Comparison of ENCODE assay signal across 1 cellular context in the genomic region with DNA sequence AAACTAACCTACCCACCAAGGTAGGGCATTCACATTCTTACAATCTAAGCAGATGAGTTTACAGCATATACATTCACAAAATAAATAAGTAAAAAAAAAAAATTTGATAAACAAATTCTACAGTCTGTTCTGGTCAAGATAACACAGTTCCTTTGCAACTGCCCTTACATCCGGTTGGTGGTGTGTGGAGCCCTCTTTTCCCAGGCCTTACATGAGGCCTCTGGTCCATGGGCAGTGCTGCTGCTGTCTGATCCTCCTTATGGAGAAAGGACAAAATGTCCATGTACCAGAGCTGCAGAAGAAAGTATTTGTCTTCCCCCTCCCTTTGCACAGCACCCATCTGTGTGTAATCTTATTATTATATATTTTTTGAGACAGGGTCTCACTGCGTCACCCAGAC.
TF ChIP-seq lines count a peak whose summit lies in the region.

No MANE protein-coding gene starts in this region.

TF ChIP-seq in K562, 482 proteins besides CTCF, POLR2A, EP300 and RAD21 (continued from another document):
- TF ChIP-seq, protein P1, sequence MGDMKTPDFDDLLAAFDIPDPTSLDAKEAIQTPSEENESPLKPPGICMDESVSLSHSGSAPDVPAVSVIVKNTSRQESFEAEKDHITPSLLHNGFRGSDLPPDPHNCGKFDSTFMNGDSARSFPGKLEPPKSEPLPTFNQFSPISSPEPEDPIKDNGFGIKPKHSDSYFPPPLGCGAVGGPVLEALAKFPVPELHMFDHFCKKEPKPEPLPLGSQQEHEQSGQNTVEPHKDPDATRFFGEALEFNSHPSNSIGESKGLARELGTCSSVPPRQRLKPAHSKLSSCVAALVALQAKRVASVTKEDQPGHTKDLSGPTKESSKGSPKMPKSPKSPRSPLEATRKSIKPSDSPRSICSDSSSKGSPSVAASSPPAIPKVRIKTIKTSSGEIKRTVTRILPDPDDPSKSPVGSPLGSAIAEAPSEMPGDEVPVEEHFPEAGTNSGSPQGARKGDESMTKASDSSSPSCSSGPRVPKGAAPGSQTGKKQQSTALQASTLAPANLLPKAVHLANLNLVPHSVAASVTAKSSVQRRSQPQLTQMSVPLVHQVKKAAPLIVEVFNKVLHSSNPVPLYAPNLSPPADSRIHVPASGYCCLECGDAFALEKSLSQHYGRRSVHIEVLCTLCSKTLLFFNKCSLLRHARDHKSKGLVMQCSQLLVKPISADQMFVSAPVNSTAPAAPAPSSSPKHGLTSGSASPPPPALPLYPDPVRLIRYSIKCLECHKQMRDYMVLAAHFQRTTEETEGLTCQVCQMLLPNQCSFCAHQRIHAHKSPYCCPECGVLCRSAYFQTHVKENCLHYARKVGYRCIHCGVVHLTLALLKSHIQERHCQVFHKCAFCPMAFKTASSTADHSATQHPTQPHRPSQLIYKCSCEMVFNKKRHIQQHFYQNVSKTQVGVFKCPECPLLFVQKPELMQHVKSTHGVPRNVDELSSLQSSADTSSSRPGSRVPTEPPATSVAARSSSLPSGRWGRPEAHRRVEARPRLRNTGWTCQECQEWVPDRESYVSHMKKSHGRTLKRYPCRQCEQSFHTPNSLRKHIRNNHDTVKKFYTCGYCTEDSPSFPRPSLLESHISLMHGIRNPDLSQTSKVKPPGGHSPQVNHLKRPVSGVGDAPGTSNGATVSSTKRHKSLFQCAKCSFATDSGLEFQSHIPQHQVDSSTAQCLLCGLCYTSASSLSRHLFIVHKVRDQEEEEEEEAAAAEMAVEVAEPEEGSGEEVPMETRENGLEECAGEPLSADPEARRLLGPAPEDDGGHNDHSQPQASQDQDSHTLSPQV (IDR thresholded peaks at IDR 0.05): 0 out of 2 replicates have a peak, but pooled peaks have one; percentile 22
- TF ChIP-seq CC2D1A (IDR thresholded peaks at IDR 0.05) (0 out of 2 replicates have a peak, but pooled peaks have one; percentile 26), NCOA1 (IDR thresholded peaks at IDR 0.05; ENCODE audit: low read depth) (0 out of 2 replicates have a peak, but pooled peaks have one; percentile 9), RFX7 (CRISPR knock-in tag; IDR thresholded peaks at IDR 0.05) (no peak), SMAD4 (CRISPR knock-in tag; conservative IDR thresholded peaks at IDR 0.05) (0 out of 2 replicates have a peak, but pooled peaks have one; percentile 21), MEF2D (tag; conservative IDR thresholded peaks at IDR 0.05; ENCODE audit: low read depth) (no peak), RCOR1 (IDR thresholded peaks at IDR 0.05; ENCODE audit: borderline replicate concordance in 1 of 2, low read depth in 2 of 2, low read length in 2 of 2) (peak in 1 of 2 experiments; percentile 11; a peak in 1 of 4 replicates), ATF1 (CRISPR knock-in tag; IDR thresholded peaks at IDR 0.05) (no peak), ATF1 (tag; IDR thresholded peaks at IDR 0.05) (no peak), ZNF785 (CRISPR knock-in tag; IDR thresholded peaks at IDR 0.05) (no peak), TARDBP (IDR thresholded peaks at IDR 0.05) (no peak), SIX5 (IDR thresholded peaks at IDR 0.05; ENCODE audit: borderline replicate concordance in 1 of 2, insufficient read depth in 1 of 2, low read depth in 1 of 2, low read length in 2 of 2) (no peak), ESRRA (IDR thresholded peaks at IDR 0.05; ENCODE audit: borderline replicate concordance, low read depth) (no peak), TEAD4 (IDR thresholded peaks at IDR 0.05; ENCODE audit: low read length) (no peak), TEAD4 (CRISPR knock-in tag; IDR thresholded peaks at IDR 0.05; ENCODE audit: borderline replicate concordance) (no peak), ADNP (tag; IDR thresholded peaks at IDR 0.05) (0 out of 2 replicates have a peak, but pooled peaks have one; percentile 10)
- TF ChIP-seq, protein P2, sequence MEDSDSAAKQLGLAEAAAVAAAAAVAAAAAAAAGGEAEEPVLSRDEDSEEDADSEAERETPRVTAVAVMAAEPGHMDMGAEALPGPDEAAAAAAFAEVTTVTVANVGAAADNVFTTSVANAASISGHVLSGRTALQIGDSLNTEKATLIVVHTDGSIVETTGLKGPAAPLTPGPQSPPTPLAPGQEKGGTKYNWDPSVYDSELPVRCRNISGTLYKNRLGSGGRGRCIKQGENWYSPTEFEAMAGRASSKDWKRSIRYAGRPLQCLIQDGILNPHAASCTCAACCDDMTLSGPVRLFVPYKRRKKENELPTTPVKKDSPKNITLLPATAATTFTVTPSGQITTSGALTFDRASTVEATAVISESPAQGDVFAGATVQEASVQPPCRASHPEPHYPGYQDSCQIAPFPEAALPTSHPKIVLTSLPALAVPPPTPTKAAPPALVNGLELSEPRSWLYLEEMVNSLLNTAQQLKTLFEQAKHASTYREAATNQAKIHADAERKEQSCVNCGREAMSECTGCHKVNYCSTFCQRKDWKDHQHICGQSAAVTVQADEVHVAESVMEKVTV (CRISPR knock-in tag; IDR thresholded peaks at IDR 0.05): 0 out of 2 replicates have a peak, but pooled peaks have one; percentile 25
- TF ChIP-seq, protein P3, sequence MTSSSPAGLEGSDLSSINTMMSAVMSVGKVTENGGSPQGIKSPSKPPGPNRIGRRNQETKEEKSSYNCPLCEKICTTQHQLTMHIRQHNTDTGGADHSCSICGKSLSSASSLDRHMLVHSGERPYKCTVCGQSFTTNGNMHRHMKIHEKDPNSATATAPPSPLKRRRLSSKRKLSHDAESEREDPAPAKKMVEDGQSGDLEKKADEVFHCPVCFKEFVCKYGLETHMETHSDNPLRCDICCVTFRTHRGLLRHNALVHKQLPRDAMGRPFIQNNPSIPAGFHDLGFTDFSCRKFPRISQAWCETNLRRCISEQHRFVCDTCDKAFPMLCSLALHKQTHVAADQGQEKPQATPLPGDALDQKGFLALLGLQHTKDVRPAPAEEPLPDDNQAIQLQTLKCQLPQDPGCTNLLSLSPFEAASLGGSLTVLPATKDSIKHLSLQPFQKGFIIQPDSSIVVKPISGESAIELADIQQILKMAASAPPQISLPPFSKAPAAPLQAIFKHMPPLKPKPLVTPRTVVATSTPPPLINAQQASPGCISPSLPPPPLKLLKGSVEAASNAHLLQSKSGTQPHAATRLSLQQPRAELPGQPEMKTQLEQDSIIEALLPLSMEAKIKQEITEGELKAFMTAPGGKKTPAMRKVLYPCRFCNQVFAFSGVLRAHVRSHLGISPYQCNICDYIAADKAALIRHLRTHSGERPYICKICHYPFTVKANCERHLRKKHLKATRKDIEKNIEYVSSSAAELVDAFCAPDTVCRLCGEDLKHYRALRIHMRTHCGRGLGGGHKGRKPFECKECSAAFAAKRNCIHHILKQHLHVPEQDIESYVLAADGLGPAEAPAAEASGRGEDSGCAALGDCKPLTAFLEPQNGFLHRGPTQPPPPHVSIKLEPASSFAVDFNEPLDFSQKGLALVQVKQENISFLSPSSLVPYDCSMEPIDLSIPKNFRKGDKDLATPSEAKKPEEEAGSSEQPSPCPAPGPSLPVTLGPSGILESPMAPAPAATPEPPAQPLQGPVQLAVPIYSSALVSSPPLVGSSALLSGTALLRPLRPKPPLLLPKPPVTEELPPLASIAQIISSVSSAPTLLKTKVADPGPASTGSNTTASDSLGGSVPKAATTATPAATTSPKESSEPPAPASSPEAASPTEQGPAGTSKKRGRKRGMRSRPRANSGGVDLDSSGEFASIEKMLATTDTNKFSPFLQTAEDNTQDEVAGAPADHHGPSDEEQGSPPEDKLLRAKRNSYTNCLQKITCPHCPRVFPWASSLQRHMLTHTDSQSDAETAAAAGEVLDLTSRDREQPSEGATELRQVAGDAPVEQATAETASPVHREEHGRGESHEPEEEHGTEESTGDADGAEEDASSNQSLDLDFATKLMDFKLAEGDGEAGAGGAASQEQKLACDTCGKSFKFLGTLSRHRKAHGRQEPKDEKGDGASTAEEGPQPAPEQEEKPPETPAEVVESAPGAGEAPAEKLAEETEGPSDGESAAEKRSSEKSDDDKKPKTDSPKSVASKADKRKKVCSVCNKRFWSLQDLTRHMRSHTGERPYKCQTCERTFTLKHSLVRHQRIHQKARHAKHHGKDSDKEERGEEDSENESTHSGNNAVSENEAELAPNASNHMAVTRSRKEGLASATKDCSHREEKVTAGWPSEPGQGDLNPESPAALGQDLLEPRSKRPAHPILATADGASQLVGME (CRISPR knock-in tag; IDR thresholded peaks at IDR 0.05): no peak
TF ChIP-seq in K562: peak in this region for 17.
